ENCODE assay signal across 19 cellular contexts in genomic region chr16:85386467-85387170, GRCh38.
DNase-seq lines count a peak whose midpoint lies in the region; ATAC-seq and TF ChIP-seq lines count a peak whose summit lies in the region.
"Had no signal": no experiment of that assay in that cellular context is flagged by ENCODE, and none has a peak within 500 bp of the region (broad histone marks: within the 10 kb centered on the region; RNA-seq: fewer than 3 reads in every experiment).

No MANE protein-coding gene starts in this region.

- no peak overlapping the region for H4K91ac ChIP-seq in H9 (ENCODE audit: insufficient read length, low read depth, low read length)

- DNase-seq in Jurkat, Clone E6-1 (ENCODE audit: low read depth, low spot score) = peak; percentile 48
- peak; percentile 13 for DNase-seq in left cardiac atrium
- peak in 3 of 5 donors; percentile 5 to 23 (median 14) for DNase-seq in ovary
- DNase-seq in SIG-M5 (lab: John Stamatoyannopoulos, UW) = no peak
- no peak for DNase-seq in hypothalamus (lab: John Stamatoyannopoulos, UW)
- DNase-seq in H9 = no peak
- DNase-seq: activated CD4-positive, alpha-beta T cell treated with anti-CD3 and anti-CD28 coated beads for 1 hour; activated CD8-positive, alpha-beta memory T cell treated with anti-CD3 and anti-CD28 coated beads for 24 hours; DMS53; effector CD8-positive, alpha-beta T cell; islet precursor cell; MV-4-11; RPMI8226; uterus had no signal

- WGBS in ovary, 3 donors = 91 to 94% (median 93%) methylated on average over 13 of the region's 13 CpGs
- no CpG with 5 or more reads among the region's 13 CpGs for WGBS in H9 (ENCODE audit: extremely low coverage, insufficient read length, low lambda C conversion rate)

- H3K27ac Mint-ChIP-seq in H9 = no peak overlapping the region
- H3K27ac Mint-ChIP-seq: activated naive CD8-positive, alpha-beta T cell had no signal

- TF ChIP-seq EP300 in ovary (IDR thresholded peaks at IDR 0.05) = no peak

- H3T11ph ChIP-seq in H9 (ENCODE audit: low read length) = no peak overlapping the region

- H3K23me2 ChIP-seq in H9 (ENCODE audit: insufficient read length, low read depth, low read length, poor library complexity, severe bottlenecking) = no peaks in the 10 kb centered on the region

- no peak for TF ChIP-seq CTCF in ovary (IDR thresholded peaks at IDR 0.05)
- no peak for TF ChIP-seq CTCF in H9 (conservative IDR thresholded peaks at IDR 0.05)

- no peak overlapping the region for H3K9ac ChIP-seq in BLaER1 treated with 17β-estradiol and CSF1 and Interleukin-3, amounts not matched to agents 10 nM and 100 nM
- no peak overlapping the region for H3K9ac ChIP-seq in H9 (ENCODE audit: extremely low read depth, insufficient read length, low read length)
- H3K9ac ChIP-seq: parathyroid adenoma had no signal

- no peak overlapping the region for H3K4me3 ChIP-seq in BLaER1 treated with 17β-estradiol and CSF1 and Interleukin-3, amounts not matched to agents 10 nM and 100 nM
- H3K4me3 ChIP-seq in Jurkat, Clone E6-1 (ENCODE audit: low read length) = no peak overlapping the region
- H3K4me3 ChIP-seq in ovary = no peak overlapping the region
- H3K4me3 ChIP-seq: esophagus muscularis mucosa, GM12878, uterus had no signal

- H3K27ac ChIP-seq in BLaER1 treated with 17β-estradiol and CSF1 and Interleukin-3, amounts not matched to agents 10 nM and 100 nM = no peak overlapping the region
- H3K27ac ChIP-seq in ovary (no peak overlapping the region), H9 (ENCODE audit: insufficient read length, low read depth, low read length) (no peak overlapping the region)
- H3K27ac ChIP-seq: esophagus muscularis mucosa, parathyroid adenoma, uterus had no signal

- H3K4me2 ChIP-seq in BLaER1 treated with 17β-estradiol and CSF1 and Interleukin-3, amounts not matched to agents 10 nM and 100 nM = peak overlapping the region in 8 of 11 experiments; percentile 58 to 92 (median 83); a peak in 14 of 22 replicates
- no peak overlapping the region for H3K4me2 ChIP-seq in H9 (ENCODE audit: insufficient read depth, insufficient read length, low read length)

- no peak overlapping the region for H2BK5ac ChIP-seq in H9 (ENCODE audit: insufficient read length, low read length)

- no peak for TF ChIP-seq POLR2A in ovary (IDR thresholded peaks at IDR 0.05)

- no peaks in the 10 kb centered on the region; a peak in 1 of 7 replicates for H3K36me3 Mint-ChIP-seq in H9 (ENCODE audit: insufficient read depth in 1 of 3, low read depth in 3 of 3)
- H3K36me3 Mint-ChIP-seq: activated naive CD8-positive, alpha-beta T cell had no signal

- H3K4me1 Mint-ChIP-seq in H9 = peaks cover 6 to 17% of the 10 kb centered on the region in 2 experiments

- H2BK12ac ChIP-seq in H9 (ENCODE audit: insufficient read length, low read depth, low read length) = no peak overlapping the region

- H3K27me3 ChIP-seq in BLaER1 treated with 17β-estradiol and CSF1 and Interleukin-3, amounts not matched to agents 10 nM and 100 nM = peaks cover 0 to 27% (median 0%) of the 10 kb centered on the region in 11 experiments; a peak in 9 of 22 replicates
- H3K27me3 ChIP-seq in ovary = no peaks in the 10 kb centered on the region
- H3K27me3 ChIP-seq in H9 (ENCODE audit: insufficient read depth, low read length) = no peaks in the 10 kb centered on the region
- H3K27me3 ChIP-seq: esophagus muscularis mucosa, uterus had no signal

- no peak overlapping the region for H3K4ac ChIP-seq in H9 (ENCODE audit: low read depth, low read length)

- no peaks in the 10 kb centered on the region for H3K79me2 ChIP-seq in H9 (ENCODE audit: insufficient read depth, low read length)
- H3K79me2 ChIP-seq: parathyroid adenoma had no signal

- no peak for ATAC-seq in left cardiac atrium
- ATAC-seq: GM12878 had no signal

- H2BK20ac ChIP-seq in H9 (ENCODE audit: low read depth, low read length, poor library complexity, severe bottlenecking) = no peak overlapping the region

- no peak overlapping the region for H3K14ac ChIP-seq in H9 (ENCODE audit: insufficient read depth, low read length)

- H2BK15ac ChIP-seq in H9 (ENCODE audit: low read depth, low read length) = no peak overlapping the region

- no peaks in the 10 kb centered on the region for H3K79me1 ChIP-seq in H9 (ENCODE audit: insufficient read depth, low read depth, low read length, poor library complexity, severe bottlenecking)

- H4K20me1 ChIP-seq in BLaER1 treated with 17β-estradiol and CSF1 and Interleukin-3, amounts not matched to agents 10 nM and 100 nM = peaks cover 0 to 37% (median 12%) of the 10 kb centered on the region in 11 experiments; a peak in 13 of 22 replicates
- peaks cover 3% of the 10 kb centered on the region for H4K20me1 ChIP-seq in H9 (ENCODE audit: control insufficient read depth, insufficient read depth, insufficient read length)

- H3K4me1 ChIP-seq in BLaER1 treated with 17β-estradiol and CSF1 and Interleukin-3, amounts not matched to agents 10 nM and 100 nM = peaks cover 8 to 65% (median 46%) of the 10 kb centered on the region in 10 experiments; a peak in 18 of 20 replicates
- H3K4me1 ChIP-seq in ovary (ENCODE audit: insufficient read depth) (peaks cover 2% of the 10 kb centered on the region), H9 (ENCODE audit: insufficient read depth, low read length) (no peaks in the 10 kb centered on the region)

- no peak overlapping the region for H3K23ac ChIP-seq in H9 (ENCODE audit: insufficient read length, low read depth, low read length)

- H2BK120ac ChIP-seq in H9 (ENCODE audit: low read depth, low read length, poor library complexity, severe bottlenecking) = no peak overlapping the region

- H3K27me3 Mint-ChIP-seq in H9 (ENCODE audit: low read depth) = peaks cover 5% of the 10 kb centered on the region

- H3K4me3 Mint-ChIP-seq in H9 = no peak overlapping the region
- H3K4me3 Mint-ChIP-seq: activated naive CD8-positive, alpha-beta T cell had no signal

- intact Hi-C loops in left cardiac atrium (cut with DNase I) = no loop called here
- intact Hi-C loops in ovary (cut with DNase I) = no loop called here

- no peak overlapping the region for H2AFZ ChIP-seq in H9 (ENCODE audit: low read length)
- H2AFZ ChIP-seq: parathyroid adenoma had no signal

- H3K9me3 ChIP-seq in BLaER1 treated with 17β-estradiol and CSF1 and Interleukin-3, amounts not matched to agents 10 nM and 100 nM (replicated peaks in 1 of 11) = no peaks in the 10 kb centered on the region
- H3K9me3 ChIP-seq in ovary (no peaks in the 10 kb centered on the region), H9 (ENCODE audit: control insufficient read depth, low read depth, low read length) (no peaks in the 10 kb centered on the region)
- H3K9me3 ChIP-seq: esophagus muscularis mucosa, uterus had no signal

- H3K56ac ChIP-seq in H9 (ENCODE audit: insufficient read length, low read depth, low read length) = no peak overlapping the region

- H2AK5ac ChIP-seq in H9 (ENCODE audit: insufficient read length, low read length) = no peak overlapping the region

- no peaks in the 10 kb centered on the region for H3K36me3 ChIP-seq in BLaER1 treated with 17β-estradiol and CSF1 and Interleukin-3, amounts not matched to agents 10 nM and 100 nM
- H3K36me3 ChIP-seq in ovary = no peaks in the 10 kb centered on the region
- H3K36me3 ChIP-seq: esophagus muscularis mucosa, uterus had no signal

- no peak overlapping the region for H4K5ac ChIP-seq in H9 (ENCODE audit: insufficient read length, low read depth, low read length)

- H3K18ac ChIP-seq in H9 (ENCODE audit: insufficient read length, low read depth, low read length) = no peak overlapping the region

- no peaks in the 10 kb centered on the region for H3K9me3 Mint-ChIP-seq in H9

- H4K8ac ChIP-seq in H9 (replicated peaks; ENCODE audit: insufficient read length, low read depth, low read length) = no peak overlapping the region

Comparison
In these comparisons a context has a peak if more than half of its experiments do, and no peak if none do; other contexts are left out.
1. DNase-seq: peak in Jurkat, Clone E6-1 (single experiment), left cardiac atrium (single experiment) and ovary (3 of 5); none in SIG-M5 (single experiment), hypothalamus (0 of 51) and H9 (single experiment).